Comparison of ENCODE assay signal across 8 cellular contexts in the genomic region with DNA sequence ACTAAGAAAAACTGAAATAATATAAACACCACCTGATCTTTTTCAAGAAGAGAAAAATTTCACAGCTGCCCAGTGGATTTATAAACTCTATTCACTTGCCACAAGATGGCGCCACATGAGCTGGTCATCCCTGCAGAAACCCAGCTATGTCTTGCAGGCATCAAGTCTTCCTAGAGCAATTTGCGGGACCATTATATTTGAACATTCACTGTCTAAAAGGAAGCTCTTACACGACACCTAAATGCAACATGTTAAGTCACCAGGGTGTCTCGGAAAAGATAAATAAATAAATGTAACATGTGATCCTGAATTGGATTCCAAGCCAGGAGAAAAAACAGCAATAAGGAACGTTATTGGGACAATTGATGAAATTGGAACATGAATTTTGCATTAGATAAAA. TPM values are rescaled to one million over a fixed set of nuclear protein-coding genes. Genes with fewer than 3 reads are reported as not detected.
A peak's percentile ranks its signal among the peaks of the same experiment; 100 is the strongest.
DNase-seq lines count a peak whose midpoint lies in the region; ATAC-seq lines count a peak whose summit lies in the region.

No MANE protein-coding gene starts in this region.

- peaks cover 3% of the 10 kb centered on the region for H3K4me1 Mint-ChIP-seq in memory B cell

- DNase-seq in AG20443 (ENCODE audit: low spot score), result peak; percentile 91
- DNase-seq in HCEC 1CT, result peak; percentile 77
- peak; percentile 87 for DNase-seq in NCI-H69 (lab: John Stamatoyannopoulos, UW)
- peak; percentile 73 for DNase-seq in activated CD4-positive, alpha-beta T cell treated with anti-CD3 and anti-CD28 coated beads, Interleukin-2, amount 50 U/mL, for 1 hour
- DNase-seq in dermis microvascular lymphatic vessel endothelial cell (ENCODE audit: low read depth in 2 of 2), result peak; percentile 75 to 90
- peak; percentile 67 to 73 for DNase-seq in memory B cell (ENCODE audit: low spot score in 2 of 2)
- peak; percentile 33 to 44 for DNase-seq in stimulated activated CD8-positive, alpha-beta memory T cell treated with anti-CD3 and anti-CD28 coated beads, Interleukin-15, amount 100 ng/mL, for 4 hours (ENCODE audit: low read depth in 2 of 2)

- no peaks in the 10 kb centered on the region for H3K9me3 Mint-ChIP-seq in memory B cell

- no peak overlapping the region for H3K27ac Mint-ChIP-seq in memory B cell

- H3K36me3 Mint-ChIP-seq in memory B cell, result no peaks in the 10 kb centered on the region

- peaks cover 1% of the 10 kb centered on the region for H3K27me3 Mint-ChIP-seq in memory B cell

- peak; percentile 87 for ATAC-seq in memory B cell (ENCODE audit: low read depth)
- no peak for ATAC-seq in GM21786 (IDR thresholded peaks at IDR 0.05; ENCODE audit: unreplicated experiment)

- H3K4me3 Mint-ChIP-seq in memory B cell, result no peak overlapping the region

RNA-seq across cellular contexts. Expression of a gene that starts 20.3 kb away (rescaled TPM):
- total RNA-seq in dermis microvascular lymphatic vessel endothelial cell, result 23.1 and 28.1 TPM in 2 replicates

RNA-seq across cellular contexts. Expression of a gene that starts 42.8 kb away (rescaled TPM):
- total RNA-seq in dermis microvascular lymphatic vessel endothelial cell, result 4.4 and 8.0 TPM in 2 replicates

RNA-seq across cellular contexts. Expression of a gene that starts 43.1 kb away (rescaled TPM):
- 88.6 and 150 TPM in 2 replicates for total RNA-seq in dermis microvascular lymphatic vessel endothelial cell

Comparison
In these comparisons a context has a peak if more than half of its experiments do, and no peak if none do; other contexts are left out.
1. DNase-seq: peak in every context shown above with its lines; median percentile 91 in AG20443; 87 in NCI-H69; 82 in dermis microvascular lymphatic vessel endothelial cell; 77 in HCEC 1CT; 73 in activated CD4-positive, alpha-beta T cell treated with anti-CD3 and anti-CD28 coated beads, Interleukin-2, amount 50 U/mL, for 1 hour; 70 in memory B cell; 38 in stimulated activated CD8-positive, alpha-beta memory T cell treated with anti-CD3 and anti-CD28 coated beads, Interleukin-15, amount 100 ng/mL, for 4 hours.